ENCODE assay signal across 12 cellular contexts in the genomic region with DNA sequence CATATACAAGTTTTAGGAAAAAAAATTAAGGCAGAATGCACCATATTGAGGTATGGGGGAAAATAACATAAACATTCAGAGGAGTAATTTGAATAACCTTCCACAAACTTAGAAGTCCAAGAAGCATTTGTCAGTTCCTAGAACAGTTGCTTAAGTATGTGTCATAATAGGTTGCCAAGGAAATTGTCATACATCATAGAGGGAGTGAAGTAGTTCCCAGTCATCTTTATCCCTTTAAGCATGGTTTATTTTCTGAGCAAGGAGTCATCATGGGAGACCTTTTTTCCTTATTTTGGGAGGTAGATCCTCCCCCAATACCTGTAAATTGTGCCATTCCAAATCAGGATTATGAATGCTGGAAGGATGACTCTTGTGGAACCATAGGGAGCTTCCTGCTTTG. TPM values are rescaled to one million over a fixed set of nuclear protein-coding genes. Genes with fewer than 3 reads are reported as not detected.
A peak's percentile ranks its signal among the peaks of the same experiment; 100 is the strongest.
DNase-seq lines count a peak whose midpoint lies in the region; ATAC-seq and TF ChIP-seq lines count a peak whose summit lies in the region.
"Had no signal": no experiment of that assay in that cellular context is flagged by ENCODE, and none has a peak within 500 bp of the region (broad histone marks: within the 10 kb centered on the region; RNA-seq: fewer than 3 reads in every experiment).

A gene with protein sequence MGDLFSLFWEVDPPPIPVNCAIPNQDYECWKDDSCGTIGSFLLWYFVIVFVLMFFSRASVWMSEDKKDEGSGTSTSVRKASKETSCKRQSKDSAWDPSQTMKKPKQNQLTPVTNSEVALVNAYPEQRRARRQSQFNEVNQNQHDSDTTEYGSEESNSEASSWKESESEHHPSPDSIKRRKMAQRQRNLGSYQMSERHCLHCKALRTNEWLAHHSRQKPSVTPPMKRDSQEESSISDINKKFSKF (plus strand): TSS at position 219 of the 400 bp plus-strand sequence. CDS start 51 bp downstream, at position 270.

- H3K9me2 ChIP-seq in neural cell (ENCODE audit: insufficient read depth, low read length) = no peaks in the 10 kb centered on the region

- H3K4me3 ChIP-seq in cardiac fibroblast (replicated peaks in 1 of 2; ENCODE audit: low read depth in 2 of 2, low read length in 2 of 2) = no peak within 1 kb of the TSS
- H3K4me3 ChIP-seq in neural cell (ENCODE audit: low read length) = no peak within 1 kb of the TSS

- no peak for TF ChIP-seq CTCF in cardiac fibroblast (IDR thresholded peaks at IDR 0.05; ENCODE audit: low read depth, low read length)
- no peak for TF ChIP-seq CTCF in neural cell (IDR thresholded peaks at IDR 0.05; ENCODE audit: poor library complexity, severe bottlenecking)

- H3K36me3 ChIP-seq in neural cell (ENCODE audit: insufficient read depth, low read length) = no peaks in the 10 kb centered on the region

- H3K4me2 ChIP-seq in neural cell (ENCODE audit: low read length) = no peak within 1 kb of the TSS

- peak within 1 kb of the TSS; percentile 45 for H3K27ac ChIP-seq in neural cell (ENCODE audit: low read length)
- H3K27ac ChIP-seq: WERI-Rb-1 had no signal

- no peaks in the 10 kb centered on the region for H3K9me3 ChIP-seq in neural cell (ENCODE audit: low read length)

- H2AFZ ChIP-seq in neural cell (ENCODE audit: low read depth, low read length) = no peak within 1 kb of the TSS

- H3F3A ChIP-seq in neural cell (ENCODE audit: insufficient read depth, low read length, poor library complexity, severe bottlenecking) = peaks cover 5% of the 10 kb centered on the region

- peaks cover 15% of the 10 kb centered on the region for H3K79me2 ChIP-seq in neural cell (replicated peaks; ENCODE audit: insufficient read depth, low read length)

- ATAC-seq in GM18909 (IDR thresholded peaks at IDR 0.05; ENCODE audit: poor library complexity, unreplicated experiment) = no peak

- no peak within 1 kb of the TSS for H3K9ac ChIP-seq in neural cell (ENCODE audit: low read length)

- H4K20me1 ChIP-seq in neural cell (ENCODE audit: insufficient read depth) = no peaks in the 10 kb centered on the region

- no peak for TF ChIP-seq EP300 in neural cell (conservative IDR thresholded peaks at IDR 0.05; ENCODE audit: poor library complexity, severe bottlenecking)

- TF ChIP-seq RAD21 in neural cell (conservative IDR thresholded peaks at IDR 0.05) = no peak

- no peaks in the 10 kb centered on the region for H3K27me3 ChIP-seq in neural cell (ENCODE audit: insufficient read depth, low read depth, low read length)

- peak; percentile 66 for DNase-seq in EH (ENCODE audit: low read depth)
- peak; percentile 89 for DNase-seq in MV-4-11 (lab: John Stamatoyannopoulos, UW)
- peak; percentile 55 to 79 for DNase-seq in cardiac fibroblast (ENCODE audit: low read depth in 2 of 2)
- DNase-seq in COLO829 (ENCODE audit: low spot score) = no peak
- no peak for DNase-seq in stimulated activated CD4-positive, alpha-beta T cell treated with anti-CD3 and anti-CD28 coated beads, Interleukin-1b, Interleukin-23, amount 100 ng/mL, for 48 hours
- no peak for DNase-seq in NCI-H187 (lab: John Stamatoyannopoulos, UW)
- DNase-seq: activated naive CD4-positive, alpha-beta T cell treated with anti-CD3 and anti-CD28 coated beads for 36 hours; effector memory CD4-positive, alpha-beta T cell; NCI-H748 treated with DMSO at 0.1 percent for 48 hours; WERI-Rb-1 had no signal

TF ChIP-seq in neural cell, 6 proteins besides CTCF, POLR2A, EP300 and RAD21:
- TF ChIP-seq EZH2 (IDR thresholded peaks at IDR 0.05; ENCODE audit: borderline replicate concordance, insufficient read depth, low read length, poor library complexity, severe bottlenecking) = no peak
- no peak for TF ChIP-seq TAF1 (IDR thresholded peaks at IDR 0.05; ENCODE audit: low read depth)

RNA-seq across cellular contexts. Expression of the gene that starts here (rescaled TPM):
- not detected in 2 replicates for polyA plus RNA-seq in neural cell
- not detected in 2 replicates for polyA minus RNA-seq in neural cell

Comparison
In these comparisons a context has a peak if more than half of its experiments do, and no peak if none do; other contexts are left out.
1. DNase-seq: peak in EH (single experiment), MV-4-11 (single experiment) and cardiac fibroblast (2 of 2); none in COLO829 (single experiment), stimulated activated CD4-positive, alpha-beta T cell treated with anti-CD3 and anti-CD28 coated beads, Interleukin-1b, Interleukin-23, amount 100 ng/mL, for 48 hours (single experiment) and NCI-H187 (0 of 2).